Comparison of ENCODE assay signal across 13 cellular contexts in genomic region chr5:111075520-111075919, GRCh38. TPM values are rescaled to one million over a fixed set of nuclear protein-coding genes. Genes with fewer than 3 reads are reported as not detected.
DNase-seq lines count a peak whose midpoint lies in the region; ATAC-seq and TF ChIP-seq lines count a peak whose summit lies in the region.
"Had no signal": no experiment of that assay in that cellular context is flagged by ENCODE, and none has a peak within 500 bp of the region (broad histone marks: within the 10 kb centered on the region; RNA-seq: fewer than 3 reads in every experiment).

No MANE protein-coding gene starts in this region.

- H2BK120ac ChIP-seq in H9 (ENCODE audit: low read depth, low read length, poor library complexity, severe bottlenecking): no peak overlapping the region

- H3K4me3 Mint-ChIP-seq in MCF 10A (ENCODE audit: unreplicated experiment) (no peak overlapping the region), H9 (no peak overlapping the region)
- H3K4me3 Mint-ChIP-seq in natural killer cell treated with Interleukin-12 subunit alpha and Interleukin-12 subunit beta and Interleukin-15 and Interleukin-18, amount 100 ng/mL, for 72 hours: no peak overlapping the region
- H3K4me3 Mint-ChIP-seq: CD4-positive, alpha-beta T cell; endodermal cell had no signal

- H3K4me3 ChIP-seq in breast epithelium: no peak overlapping the region
- no peak overlapping the region for H3K4me3 ChIP-seq in PC-9
- H3K4me3 ChIP-seq in subcutaneous abdominal adipose tissue (ENCODE audit: low read depth in 1 of 5, low read length in 5 of 5): no peak overlapping the region

- H4K5ac ChIP-seq in H9 (ENCODE audit: insufficient read length, low read depth, low read length): no peak overlapping the region

- no peak overlapping the region for H2BK5ac ChIP-seq in H9 (ENCODE audit: insufficient read length, low read length)

- no peak overlapping the region for H3K4ac ChIP-seq in H9 (ENCODE audit: low read depth, low read length)

- no peak overlapping the region for H3K4me2 ChIP-seq in PC-9
- no peak overlapping the region for H3K4me2 ChIP-seq in H9 (ENCODE audit: insufficient read depth, insufficient read length, low read length)

- no peaks in the 10 kb centered on the region for H3K9me3 Mint-ChIP-seq in MCF 10A (ENCODE audit: unreplicated experiment)
- H3K9me3 Mint-ChIP-seq in natural killer cell treated with Interleukin-12 subunit alpha and Interleukin-12 subunit beta and Interleukin-15 and Interleukin-18, amount 100 ng/mL, for 72 hours: no peaks in the 10 kb centered on the region
- no peaks in the 10 kb centered on the region for H3K9me3 Mint-ChIP-seq in H9
- H3K9me3 Mint-ChIP-seq: CD4-positive, alpha-beta T cell; endodermal cell had no signal

- H3K36me3 Mint-ChIP-seq in MCF 10A (ENCODE audit: insufficient read depth, unreplicated experiment) (no peaks in the 10 kb centered on the region), H9 (ENCODE audit: insufficient read depth in 1 of 3, low read depth in 3 of 3) (no peaks in the 10 kb centered on the region)
- H3K36me3 Mint-ChIP-seq in natural killer cell treated with Interleukin-12 subunit alpha and Interleukin-12 subunit beta and Interleukin-15 and Interleukin-18, amount 100 ng/mL, for 72 hours: peaks cover 5% of the 10 kb centered on the region

- H3K23ac ChIP-seq in H9 (ENCODE audit: insufficient read length, low read depth, low read length): no peak overlapping the region

- H3K18ac ChIP-seq in H9 (ENCODE audit: insufficient read length, low read depth, low read length): no peak overlapping the region

- BruUV-seq in MCF 10A (replicated peaks; lab: Mats Ljungman, UMichigan): no TSS peak
- BruUV-seq in PC-9 (replicated peaks; lab: Mats Ljungman, UMichigan): no TSS peak

- TF ChIP-seq CTCF in MCF 10A (IDR thresholded peaks at IDR 0.05; ENCODE audit: unreplicated experiment) (no peak), breast epithelium (IDR thresholded peaks at IDR 0.05) (no peak), PC-9 (conservative IDR thresholded peaks at IDR 0.05) (no peak), H9 (conservative IDR thresholded peaks at IDR 0.05) (no peak)

- no peak overlapping the region for H2AFZ ChIP-seq in PC-9
- no peak overlapping the region for H2AFZ ChIP-seq in H9 (ENCODE audit: low read length)

- no peak overlapping the region for H2AK5ac ChIP-seq in H9 (ENCODE audit: insufficient read length, low read length)

- H3K23me2 ChIP-seq in H9 (ENCODE audit: insufficient read length, low read depth, low read length, poor library complexity, severe bottlenecking): peaks cover 12% of the 10 kb centered on the region

- POLR2A ChIA-PET in MCF 10A (lab: Yijun Ruan, JAX) (interaction anchor here (0.7 to 5.8 kb wide), 2 partner anchors 17 to 162 kb away, joined by 3 to 31 read pairs; partner anchors contain the start of gene WDR36), PC-9 (lab: Charles Lee; ENCODE audit: unreplicated experiment) (no interaction called here)

- H3K9me3 ChIP-seq in breast epithelium: no peaks in the 10 kb centered on the region
- H3K9me3 ChIP-seq in PC-9 (ENCODE audit: insufficient read depth, low read depth): no peaks in the 10 kb centered on the region
- H3K9me3 ChIP-seq in subcutaneous abdominal adipose tissue (ENCODE audit: control insufficient read depth in 5 of 5, low read length in 5 of 5): no peaks in the 10 kb centered on the region
- H3K9me3 ChIP-seq in H9 (ENCODE audit: control insufficient read depth, low read depth, low read length): no peaks in the 10 kb centered on the region

- H4K91ac ChIP-seq in H9 (ENCODE audit: insufficient read length, low read depth, low read length): no peak overlapping the region

- H4K20me1 ChIP-seq in PC-9 (ENCODE audit: insufficient read depth): no peaks in the 10 kb centered on the region
- H4K20me1 ChIP-seq in H9 (ENCODE audit: control insufficient read depth, insufficient read depth, insufficient read length): no peaks in the 10 kb centered on the region

- H3K27ac Mint-ChIP-seq in MCF 10A (ENCODE audit: low read depth, unreplicated experiment) (no peak overlapping the region), H9 (no peak overlapping the region)
- H3K27ac Mint-ChIP-seq in natural killer cell treated with Interleukin-12 subunit alpha and Interleukin-12 subunit beta and Interleukin-15 and Interleukin-18, amount 100 ng/mL, for 72 hours: no peak overlapping the region
- H3K27ac Mint-ChIP-seq: CD4-positive, alpha-beta T cell; endodermal cell had no signal

- DNase-seq in MCF 10A (ENCODE audit: unreplicated experiment) (peak; percentile 90), breast epithelium (ENCODE audit: low spot score in 2 of 2) (no peak), PC-9 (peak in 1 of 2 experiments; percentile 59), fibroblast of peridontal ligament (ENCODE audit: extremely low read depth) (peak; percentile 92), caudate nucleus (lab: John Stamatoyannopoulos, UW) (no peak), H9 (no peak)
- no peak for DNase-seq in natural killer cell treated with Interleukin-12 subunit alpha and Interleukin-12 subunit beta and Interleukin-15 and Interleukin-18, amount 100 ng/mL, for 72 hours (ENCODE audit: low spot score)
- DNase-seq: activated gamma-delta T cell; CD4-positive, alpha-beta T cell; endodermal cell; NCI-H1417; posterior cingulate gyrus had no signal

- no peak overlapping the region for H2BK15ac ChIP-seq in H9 (ENCODE audit: low read depth, low read length)

- no peaks in the 10 kb centered on the region for H3K9me2 ChIP-seq in PC-9 (ENCODE audit: insufficient read depth)

- ATAC-seq in natural killer cell treated with Interleukin-12 subunit alpha and Interleukin-12 subunit beta and Interleukin-15 and Interleukin-18, amount 100 ng/mL, for 72 hours: no peak

- H2BK20ac ChIP-seq in H9 (ENCODE audit: low read depth, low read length, poor library complexity, severe bottlenecking): no peak overlapping the region

- intact Hi-C loops in MCF 10A (cut with micrococcal nuclease): loop anchor here (2.0 kb wide), 1 partner anchor 17 kb away; the partner anchor contains the start of gene WDR36
- intact Hi-C loops in breast epithelium (cut with DNase I; ENCODE audit: low total_unique reads): no loop called here
- intact Hi-C loops in PC-9 (cut with micrococcal nuclease; ENCODE audit: unreplicated experiment): no loop called here

- H4K8ac ChIP-seq in H9 (replicated peaks; ENCODE audit: insufficient read length, low read depth, low read length): no peak overlapping the region

- no peaks in the 10 kb centered on the region for H3F3A ChIP-seq in PC-9 (ENCODE audit: insufficient read depth, low read depth)

- H3K4me1 Mint-ChIP-seq in MCF 10A (ENCODE audit: insufficient read depth, unreplicated experiment) (peaks cover 23% of the 10 kb centered on the region), H9 (peaks cover 12 to 16% of the 10 kb centered on the region in 2 experiments)
- peaks cover 5 to 7% of the 10 kb centered on the region in 2 donors for H3K4me1 Mint-ChIP-seq in natural killer cell treated with Interleukin-12 subunit alpha and Interleukin-12 subunit beta and Interleukin-15 and Interleukin-18, amount 100 ng/mL, for 72 hours (ENCODE audit: low read depth in 2 of 2)

- CTCF ChIA-PET in MCF 10A (lab: Yijun Ruan, JAX): interaction anchor here (1.6 kb wide), 1 partner anchor 9 kb away, joined by 3 read pairs; no protein-coding TSS in a partner anchor
- CTCF ChIA-PET in PC-9 (lab: Charles Lee): no interaction called here

- H3K79me2 ChIP-seq in PC-9 (ENCODE audit: low read depth) (no peaks in the 10 kb centered on the region), H9 (ENCODE audit: insufficient read depth, low read length) (no peaks in the 10 kb centered on the region)

- no peaks in the 10 kb centered on the region for H3K79me1 ChIP-seq in H9 (ENCODE audit: insufficient read depth, low read depth, low read length, poor library complexity, severe bottlenecking)

- no peak for TF ChIP-seq POLR2A in breast epithelium (IDR thresholded peaks at IDR 0.05)

- no peaks in the 10 kb centered on the region for H3K27me3 ChIP-seq in breast epithelium
- H3K27me3 ChIP-seq in PC-9 (ENCODE audit: insufficient read depth, low read depth): peaks cover 7% of the 10 kb centered on the region; the same call in 1 of the 2 replicates
- H3K27me3 ChIP-seq in subcutaneous abdominal adipose tissue (ENCODE audit: control insufficient read depth in 5 of 5, insufficient read depth in 4 of 5, low read length in 5 of 5): peaks cover 0 to 1% (median 0%) of the 10 kb centered on the region in 5 donors
- H3K27me3 ChIP-seq in H9 (ENCODE audit: insufficient read depth, low read length): peaks cover 18% of the 10 kb centered on the region; the same call in 1 of the 2 replicates

- no peak overlapping the region for H3T11ph ChIP-seq in H9 (ENCODE audit: low read length)

- H3K27me3 Mint-ChIP-seq in MCF 10A (ENCODE audit: insufficient read depth, unreplicated experiment) (no peaks in the 10 kb centered on the region), H9 (ENCODE audit: low read depth) (peaks cover 49% of the 10 kb centered on the region)
- H3K27me3 Mint-ChIP-seq in natural killer cell treated with Interleukin-12 subunit alpha and Interleukin-12 subunit beta and Interleukin-15 and Interleukin-18, amount 100 ng/mL, for 72 hours: peaks cover 53 to 76% of the 10 kb centered on the region in 2 donors

- H3K9ac ChIP-seq in subcutaneous abdominal adipose tissue (ENCODE audit: low read length in 5 of 5) (no peak overlapping the region), H9 (ENCODE audit: extremely low read depth, insufficient read length, low read length) (no peak overlapping the region)

- no peak overlapping the region for H3K56ac ChIP-seq in H9 (ENCODE audit: insufficient read length, low read depth, low read length)

- no peaks in the 10 kb centered on the region for H3K36me3 ChIP-seq in breast epithelium
- H3K36me3 ChIP-seq in PC-9 (ENCODE audit: low read depth): no peaks in the 10 kb centered on the region
- no peaks in the 10 kb centered on the region for H3K36me3 ChIP-seq in subcutaneous abdominal adipose tissue (ENCODE audit: control insufficient read depth in 5 of 5, insufficient read depth in 5 of 5, low read length in 5 of 5)

- H3K14ac ChIP-seq in H9 (ENCODE audit: insufficient read depth, low read length): no peak overlapping the region

- peak overlapping the region in 1 of 2 donors; percentile 22 for H3K27ac ChIP-seq in breast epithelium
- H3K27ac ChIP-seq in PC-9: peak overlapping the region; percentile 35; the same call in 1 of the 2 replicates
- H3K27ac ChIP-seq in subcutaneous abdominal adipose tissue (ENCODE audit: low read depth, low read length): peak overlapping the region; percentile 59
- no peak overlapping the region for H3K27ac ChIP-seq in caudate nucleus (ENCODE audit: low read depth, low read length)
- H3K27ac ChIP-seq in H9 (ENCODE audit: insufficient read length, low read depth, low read length): no peak overlapping the region

- H3K4me1 ChIP-seq in breast epithelium (no peaks in the 10 kb centered on the region), PC-9 (replicated peaks; ENCODE audit: insufficient read depth) (peaks cover 6% of the 10 kb centered on the region; the same call in 1 of the 2 replicates), subcutaneous abdominal adipose tissue (ENCODE audit: control insufficient read depth in 5 of 5, insufficient read depth in 5 of 5, low read length in 5 of 5) (peaks cover 0 to 40% (median 29%) of the 10 kb centered on the region in 5 donors), H9 (ENCODE audit: insufficient read depth, low read length) (no peaks in the 10 kb centered on the region; the same call in 1 of the 2 replicates)

- H2BK12ac ChIP-seq in H9 (ENCODE audit: insufficient read length, low read depth, low read length): no peak overlapping the region

RNA-seq across cellular contexts. Expression of gene TSLP, which starts 4.0 kb away (rescaled TPM):
- 5.1 and 6.4 TPM in 2 replicates for total RNA-seq in MCF 10A (2022)
- 1 to 10 TPM in 1 of 3 donors, under 1 TPM in 2; 0.44 to 1.6 (median 0.66) TPM for total RNA-seq in breast epithelium
- total RNA-seq in PC-9 (2021): not detected in 2 replicates
- not detected for total RNA-seq in natural killer cell treated with Interleukin-12 subunit alpha and Interleukin-12 subunit beta and Interleukin-15 and Interleukin-18, amount 100 ng/mL, for 72 hours
- total RNA-seq in H9 (2021): 0.59 and 0.63 TPM in 2 replicates
- total RNA-seq: CD4-positive, alpha-beta T cell had no signal

RNA-seq across cellular contexts. Expression of gene WDR36, which starts 16.6 kb away (rescaled TPM):
- total RNA-seq in MCF 10A (2022) (43.8 and 52.3 TPM in 2 replicates), breast epithelium (10 to 100 TPM; 27.2 to 41.4 (median 37.2) TPM), PC-9 (2021) (17.7 and 18.5 TPM in 2 replicates), H9 (2021) (41.3 and 42.0 TPM in 2 replicates)
- total RNA-seq in natural killer cell treated with Interleukin-12 subunit alpha and Interleukin-12 subunit beta and Interleukin-15 and Interleukin-18, amount 100 ng/mL, for 72 hours: 10 to 100 TPM; 34.7 to 45.0 TPM

Comparison
In these comparisons a context has a peak if more than half of its experiments do, and no peak if none do; other contexts are left out.
1. DNase-seq: peak in MCF 10A (single experiment) and fibroblast of peridontal ligament (single experiment); none in breast epithelium (0 of 2), natural killer cell treated with Interleukin-12 subunit alpha and Interleukin-12 subunit beta and Interleukin-15 and Interleukin-18, amount 100 ng/mL, for 72 hours (single experiment), caudate nucleus (0 of 61) and H9 (single experiment).
2. H3K27ac ChIP-seq: peak in PC-9 (single experiment) and subcutaneous abdominal adipose tissue (single experiment); none in caudate nucleus (single experiment) and H9 (single experiment).